Comparison of ENCODE assay signal across 8 cellular contexts in the genomic region with DNA sequence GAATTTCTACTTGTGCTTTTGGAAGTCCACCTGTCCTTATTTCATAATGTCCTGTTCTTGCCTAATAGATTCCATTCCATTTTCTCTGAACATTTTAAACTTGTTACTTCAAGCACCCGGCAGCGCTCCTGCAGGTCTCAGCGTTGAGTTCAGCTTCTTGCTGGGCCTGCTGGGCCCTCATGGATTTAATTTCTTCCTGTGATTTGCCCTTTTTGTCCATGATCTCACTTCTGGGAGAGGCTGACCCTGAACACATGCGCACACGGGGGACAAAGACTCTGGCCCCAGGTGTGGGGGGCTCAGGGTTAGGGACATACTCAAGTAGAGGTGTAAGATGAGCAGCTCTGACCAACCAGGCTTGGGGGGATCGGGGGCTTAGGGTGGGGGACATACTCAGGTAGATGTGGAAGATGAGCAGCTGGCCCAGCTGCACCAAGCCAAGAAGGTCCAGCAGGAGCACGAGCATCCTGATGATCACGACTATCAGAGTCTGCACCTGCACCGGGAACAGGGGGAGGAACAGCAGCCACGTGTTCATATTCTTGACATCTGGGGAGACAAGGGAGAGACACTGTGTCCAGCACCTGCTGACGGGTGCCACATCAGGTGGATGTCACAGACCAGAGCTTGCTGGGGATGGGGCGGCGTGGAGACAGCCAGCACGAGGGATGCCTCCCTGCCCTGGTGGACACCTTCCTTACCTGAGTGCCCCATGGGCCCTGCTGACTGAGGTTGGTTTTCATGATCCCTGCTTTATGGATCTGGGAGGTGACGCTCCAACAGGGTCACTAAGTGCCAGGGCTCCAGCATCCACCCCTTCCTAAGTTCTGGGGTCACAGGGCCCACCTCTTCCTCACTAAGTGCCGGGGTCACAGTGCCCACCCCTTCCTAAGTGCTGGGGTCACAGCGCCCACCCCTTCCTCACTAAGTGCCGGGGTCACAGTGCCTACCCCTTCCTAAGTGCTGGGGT. TPM values are rescaled to one million over a fixed set of nuclear protein-coding genes. Genes with fewer than 3 reads are reported as not detected.
DNase-seq lines count a peak whose midpoint lies in the region; ATAC-seq and TF ChIP-seq lines count a peak whose summit lies in the region.
"Not testable (repeated sequence)": the region's sequence is repeated elsewhere in the genome, so short reads cannot be mapped to it uniquely, and the experiment has no call there.
"Had no signal": no experiment of that assay in that cellular context is flagged by ENCODE, and none has a peak within 500 bp of the region (broad histone marks: within the 10 kb centered on the region; RNA-seq: fewer than 3 reads in every experiment).

No MANE protein-coding gene starts in this region.

- not testable (repeated sequence) for H3K27ac ChIP-seq in coronary artery; right cardiac atrium (ENCODE audit: low read length); neuronal stem cell (replicated peaks; ENCODE audit: low read length)

- H3K4me3 Mint-ChIP-seq in T-helper 17 cell: peak overlapping the region; percentile 33
- H3K4me3 Mint-ChIP-seq in activated T-cell treated with anti-CD3 and anti-CD28 coated beads, Interleukin-2, amount 50 U/mL, for 24 hours; stimulated activated effector memory CD8-positive, alpha-beta T cell treated with anti-CD3 and anti-CD28 coated beads, Interleukin-12 subunit alpha, Interleukin-12 subunit beta, amount 100 ng/mL, for 72 hours: not testable (repeated sequence)

- not testable (repeated sequence) for H2BK120ac ChIP-seq in neuronal stem cell (ENCODE audit: low read depth, low read length)

- 82% methylated on average over 18 of the region's 18 CpGs for WGBS in right cardiac atrium
- WGBS in neuronal stem cell (ENCODE audit: extremely low coverage in 2 of 2, insufficient read length in 2 of 2, insufficient replicate concordance in 1 of 2), 2 donors: no CpG with 5 or more reads among the region's 18 CpGs

- H3K4me2 ChIP-seq in neuronal stem cell (ENCODE audit: insufficient read depth, low read length, poor library complexity, severe bottlenecking): not testable (repeated sequence)

- H3K27ac Mint-ChIP-seq in T-helper 17 cell: peak overlapping the region; percentile 76
- not testable (repeated sequence) for H3K27ac Mint-ChIP-seq in activated T-cell treated with anti-CD3 and anti-CD28 coated beads, Interleukin-2, amount 50 U/mL, for 24 hours
- peak overlapping the region; percentile 20 for H3K27ac Mint-ChIP-seq in stimulated activated effector memory CD8-positive, alpha-beta T cell treated with anti-CD3 and anti-CD28 coated beads, Interleukin-12 subunit alpha, Interleukin-12 subunit beta, amount 100 ng/mL, for 72 hours

- peak overlapping the region; percentile 63 for H3K14ac ChIP-seq in neuronal stem cell (ENCODE audit: low read length)

- not testable (repeated sequence) for H2BK15ac ChIP-seq in neuronal stem cell (ENCODE audit: low read length)

- H3K18ac ChIP-seq in neuronal stem cell (ENCODE audit: low read length): peak overlapping the region; percentile 78

- H3K4me1 ChIP-seq in right cardiac atrium (ENCODE audit: control insufficient read depth, insufficient read depth, low read length); neuronal stem cell (ENCODE audit: control insufficient read depth in 2 of 2, insufficient read depth in 1 of 2, low read depth in 1 of 2, low read length in 2 of 2): not testable (repeated sequence)

- H3K27me3 ChIP-seq in right cardiac atrium (ENCODE audit: control insufficient read depth, insufficient read depth); neuronal stem cell (ENCODE audit: control insufficient read depth in 3 of 3, insufficient read depth in 3 of 3, low read depth in 1 of 3, low read length in 3 of 3): not testable (repeated sequence)

- H3K9ac ChIP-seq in neuronal stem cell (ENCODE audit: low read depth, low read length, poor library complexity): peak overlapping the region; percentile 70

- intact Hi-C loops in right cardiac atrium (cut with DNase I): loop anchor here in 1 of 4 donors (5.0 kb wide), 1 partner anchor 94 kb away; no protein-coding TSS in a partner anchor

- H2AK5ac ChIP-seq in neuronal stem cell (ENCODE audit: low read depth, low read length): not testable (repeated sequence)

- H3K23ac ChIP-seq in neuronal stem cell (ENCODE audit: low read depth, low read length, poor library complexity): not testable (repeated sequence)

- not testable (repeated sequence) for TF ChIP-seq CTCF in GM13977 (IDR thresholded peaks at IDR 0.05; ENCODE audit: extremely low read depth, insufficient read depth, missing control alignments); coronary artery (IDR thresholded peaks at IDR 0.05)

- H2BK5ac ChIP-seq in neuronal stem cell (ENCODE audit: low read length): peak overlapping the region; percentile 82

- H3K4me3 ChIP-seq in coronary artery; right cardiac atrium (ENCODE audit: low read length); neuronal stem cell (ENCODE audit: low read length in 2 of 2): not testable (repeated sequence)

- not testable (repeated sequence) for H3K9me3 ChIP-seq in T-helper 17 cell (ENCODE audit: control insufficient read depth, low read length, poor library complexity, severe bottlenecking); right cardiac atrium (ENCODE audit: control insufficient read depth, low read length); neuronal stem cell (replicated peaks in 1 of 2; ENCODE audit: control insufficient read depth in 2 of 2, insufficient read depth in 1 of 2, low read depth in 1 of 2, low read length in 2 of 2)

- H3K4ac ChIP-seq in neuronal stem cell (ENCODE audit: low read length): not testable (repeated sequence)

- H3K4me1 Mint-ChIP-seq in T-helper 17 cell: peaks cover 11% of the 10 kb centered on the region
- not testable (repeated sequence) for H3K4me1 Mint-ChIP-seq in activated T-cell treated with anti-CD3 and anti-CD28 coated beads, Interleukin-2, amount 50 U/mL, for 24 hours (ENCODE audit: low read depth); stimulated activated effector memory CD8-positive, alpha-beta T cell treated with anti-CD3 and anti-CD28 coated beads, Interleukin-12 subunit alpha, Interleukin-12 subunit beta, amount 100 ng/mL, for 72 hours

- not testable (repeated sequence) for H4K8ac ChIP-seq in neuronal stem cell (ENCODE audit: low read depth, low read length)

- not testable (repeated sequence) for H3K79me1 ChIP-seq in neuronal stem cell (ENCODE audit: low read depth, low read length)

- H2AFZ ChIP-seq in neuronal stem cell (ENCODE audit: low read length): not testable (repeated sequence)

- H3K36me3 Mint-ChIP-seq in T-helper 17 cell (ENCODE audit: low read depth); activated T-cell treated with anti-CD3 and anti-CD28 coated beads, Interleukin-2, amount 50 U/mL, for 24 hours (ENCODE audit: low read depth); stimulated activated effector memory CD8-positive, alpha-beta T cell treated with anti-CD3 and anti-CD28 coated beads, Interleukin-12 subunit alpha, Interleukin-12 subunit beta, amount 100 ng/mL, for 72 hours: not testable (repeated sequence)

- not testable (repeated sequence) for H3K27me3 Mint-ChIP-seq in T-helper 17 cell; activated T-cell treated with anti-CD3 and anti-CD28 coated beads, Interleukin-2, amount 50 U/mL, for 24 hours

- in situ Hi-C loops in GM13977 (cut with MboI; ENCODE audit: low pct_unique_long_range_greater_than_20kb, low sequenced_read_pairs, unreplicated experiment): not testable (repeated sequence)

- H3K9me3 Mint-ChIP-seq in activated T-cell treated with anti-CD3 and anti-CD28 coated beads, Interleukin-2, amount 50 U/mL, for 24 hours; stimulated activated effector memory CD8-positive, alpha-beta T cell treated with anti-CD3 and anti-CD28 coated beads, Interleukin-12 subunit alpha, Interleukin-12 subunit beta, amount 100 ng/mL, for 72 hours: not testable (repeated sequence)

- not testable (repeated sequence) for H2BK12ac ChIP-seq in neuronal stem cell (ENCODE audit: low read length)

- H4K91ac ChIP-seq in neuronal stem cell (ENCODE audit: low read depth, low read length, poor library complexity): not testable (repeated sequence)

- DNase-seq in GM13977 (ENCODE audit: low spot score) (peak; percentile 2), coronary artery (ENCODE audit: low spot score) (peak; percentile 12), right cardiac atrium (peak in 2 of 3 donors; percentile 9 to 36)
- DNase-seq in T-helper 17 cell; neuronal stem cell (ENCODE audit: low spot score); stimulated activated effector memory CD8-positive, alpha-beta T cell treated with anti-CD3 and anti-CD28 coated beads, Interleukin-12 subunit alpha, Interleukin-12 subunit beta, amount 100 ng/mL, for 72 hours (ENCODE audit: low spot score in 2 of 2): not testable (repeated sequence)
- peak; percentile 20 for DNase-seq in activated T-cell treated with anti-CD3 and anti-CD28 coated beads, Interleukin-2, amount 50 U/mL, for 24 hours

- not testable (repeated sequence) for ATAC-seq in T-helper 17 cell; right cardiac atrium; stimulated activated effector memory CD8-positive, alpha-beta T cell treated with anti-CD3 and anti-CD28 coated beads, Interleukin-12 subunit alpha, Interleukin-12 subunit beta, amount 100 ng/mL, for 72 hours

- peaks cover 0 to 11% of the 10 kb centered on the region in 2 donors for H3K36me3 ChIP-seq in neuronal stem cell (replicated peaks in 1 of 2; ENCODE audit: control insufficient read depth in 2 of 2, insufficient read depth in 2 of 2, low read length in 2 of 2)

RNA-seq across cellular contexts. Expression of a gene that starts 36.2 kb away (rescaled TPM):
- total RNA-seq in T-helper 17 cell: 10 to 100 TPM in 1 of 2 donors, 1 to 10 TPM in 1; 9.3 to 31.2 TPM
- total RNA-seq in right cardiac atrium: 10 to 100 TPM; 17.0 to 49.2 (median 24.1) TPM
- polyA plus RNA-seq in right cardiac atrium: 6.6 TPM
- 2.4 TPM for polyA plus RNA-seq in neuronal stem cell (2013, experiment 1 of 2)
- 2.2 TPM for polyA plus RNA-seq in neuronal stem cell (2013, experiment 2 of 2)
- total RNA-seq: GM23248 had no signal
- polyA plus RNA-seq: GM23248 had no signal

RNA-seq across cellular contexts. Expression of a gene that starts 55.1 kb away (rescaled TPM):
- total RNA-seq in T-helper 17 cell (10 to 100 TPM; 17.3 to 35.4 TPM), right cardiac atrium (10 to 100 TPM; 15.8 to 30.1 (median 22.7) TPM)
- 12.2 TPM for polyA plus RNA-seq in right cardiac atrium
- 2.2 TPM for polyA plus RNA-seq in neuronal stem cell (2013, experiment 1 of 2)
- 2.1 TPM for polyA plus RNA-seq in neuronal stem cell (2013, experiment 2 of 2)
- total RNA-seq: GM23248 had no signal
- polyA plus RNA-seq: GM23248 had no signal
